Comparison of ENCODE assay signal across 9 cellular contexts in the genomic region with DNA sequence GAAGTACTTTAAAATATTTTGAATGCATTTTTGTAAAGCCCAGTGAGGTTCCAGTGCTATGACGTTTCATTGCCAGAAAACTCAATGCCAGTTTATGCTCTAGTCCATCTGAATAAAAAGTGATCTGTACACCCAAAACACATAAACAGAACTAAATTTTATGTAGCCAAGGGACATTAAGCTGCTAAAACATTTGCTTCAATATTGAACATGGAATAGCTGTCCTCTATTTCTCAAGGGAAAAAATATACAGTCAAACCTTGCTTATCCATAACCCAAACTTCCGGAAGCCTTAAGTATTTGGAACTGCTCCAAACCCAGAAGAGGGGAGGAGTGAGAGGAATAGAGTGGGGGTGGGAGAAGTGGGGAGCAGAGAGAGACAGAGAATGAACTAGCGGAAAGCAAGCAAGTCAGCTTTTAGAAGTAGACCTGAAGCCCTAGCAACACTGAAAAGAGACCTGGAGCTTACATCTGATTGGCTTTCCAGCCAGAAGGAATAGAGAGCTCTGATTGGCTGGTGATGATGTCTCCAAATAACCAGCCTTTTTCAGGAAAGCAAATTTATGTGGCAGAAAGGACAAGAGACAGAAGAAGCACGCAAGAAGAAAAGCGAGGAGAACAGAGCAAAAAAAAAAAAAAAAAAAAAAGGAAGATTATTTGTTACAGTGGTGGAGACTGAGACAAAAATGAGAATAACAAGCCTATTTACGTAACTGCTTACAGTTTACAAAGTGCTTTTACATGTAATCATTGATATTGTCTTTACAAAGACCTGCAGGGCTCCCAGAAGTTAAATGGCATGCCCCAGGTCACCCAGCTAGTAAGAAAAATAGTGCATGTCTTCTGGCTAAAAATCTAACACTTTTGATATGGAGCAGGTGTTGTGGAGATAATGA.
DNase-seq lines count a peak whose midpoint lies in the region; ATAC-seq and TF ChIP-seq lines count a peak whose summit lies in the region.
"Had no signal": no experiment of that assay in that cellular context is flagged by ENCODE, and none has a peak within 500 bp of the region (broad histone marks: within the 10 kb centered on the region; RNA-seq: fewer than 3 reads in every experiment).

No MANE protein-coding gene starts in this region.

- H3K4me1 Mint-ChIP-seq in activated CD8-positive, alpha-beta T cell treated with anti-CD3 and anti-CD28 coated beads for 36 hours (ENCODE audit: low read depth), result peaks cover 29% of the 10 kb centered on the region
- peaks cover 20% of the 10 kb centered on the region for H3K4me1 Mint-ChIP-seq in activated CD8-positive, alpha-beta T cell treated with anti-CD3 and anti-CD28 coated beads, Interleukin-2, amount 10 ng/mL, durations not matched to agents 7 days and 5 days (ENCODE audit: low read depth)

- TF ChIP-seq POLR2A in erythroblast (IDR thresholded peaks at IDR 0.05; ENCODE audit: low read length), result no peak

- no peak for DNase-seq in activated CD8-positive, alpha-beta T cell treated with anti-CD3 and anti-CD28 coated beads for 36 hours
- DNase-seq in activated CD8-positive, alpha-beta T cell treated with anti-CD3 and anti-CD28 coated beads, Interleukin-2, amount 10 ng/mL, durations not matched to agents 7 days and 5 days, result no peak
- DNase-seq in SK-MEL-5 (ENCODE audit: low read depth, low spot score), result peak; percentile 65
- peak; percentile 9 to 24 for DNase-seq in erythroblast (lab: John Stamatoyannopoulos, UW)
- DNase-seq in NCI-H2107 (lab: John Stamatoyannopoulos, UW), result no peak
- no peak for DNase-seq in DMS79 (lab: John Stamatoyannopoulos, UW)

- H3K36me3 ChIP-seq in mucosa of stomach (ENCODE audit: control insufficient read depth, insufficient read depth, low read length), result no peaks in the 10 kb centered on the region

- H3K27ac Mint-ChIP-seq in activated CD8-positive, alpha-beta T cell treated with anti-CD3 and anti-CD28 coated beads for 36 hours, result no peak overlapping the region
- H3K27ac Mint-ChIP-seq in activated CD8-positive, alpha-beta T cell treated with anti-CD3 and anti-CD28 coated beads, Interleukin-2, amount 10 ng/mL, durations not matched to agents 7 days and 5 days, result no peak overlapping the region
- H3K27ac Mint-ChIP-seq: activated naive CD4-positive, alpha-beta T cell treated with anti-CD3 and anti-CD28 coated beads, Interleukin-2, amount 50 U/mL, for 72 hours had no signal

- CTCF ChIA-PET in activated CD8-positive, alpha-beta T cell treated with anti-CD3 and anti-CD28 coated beads for 36 hours (lab: Charles Lee), result interaction anchor here (0.7 to 4.3 kb wide), 11 partner anchors 10 to 537 kb away, joined by 3 to 63 read pairs (median 3); a partner anchor contains a TSS
- CTCF ChIA-PET in activated CD8-positive, alpha-beta T cell treated with anti-CD3 and anti-CD28 coated beads, Interleukin-2, amount 10 ng/mL, durations not matched to agents 7 days and 5 days (lab: Charles Lee), result interaction anchor here (0.7 to 5.4 kb wide), 15 partner anchors 11 to 536 kb away, joined by 3 to 82 read pairs (median 5); a partner anchor contains a TSS

- POLR2A ChIA-PET in activated CD8-positive, alpha-beta T cell treated with anti-CD3 and anti-CD28 coated beads for 36 hours (lab: Charles Lee), result interaction anchor here (0.6 to 1.4 kb wide), 4 partner anchors 21 to 568 kb away, joined by 3 to 4 read pairs (median 3); no protein-coding TSS in a partner anchor
- POLR2A ChIA-PET in activated CD8-positive, alpha-beta T cell treated with anti-CD3 and anti-CD28 coated beads, Interleukin-2, amount 10 ng/mL, durations not matched to agents 7 days and 5 days (lab: Charles Lee), result interaction anchor here (1.4 to 4.5 kb wide), 3 partner anchors 116 to 524 kb away, joined by 8 to 40 read pairs (median 8); a partner anchor contains a TSS

- intact Hi-C loops in activated CD8-positive, alpha-beta T cell treated with anti-CD3 and anti-CD28 coated beads for 36 hours (cut with micrococcal nuclease), result loop anchor here (5.0 to 10.0 kb wide), 4 partner anchors 115 to 525 kb away; a partner anchor contains a TSS

- H3K36me3 Mint-ChIP-seq in activated CD8-positive, alpha-beta T cell treated with anti-CD3 and anti-CD28 coated beads for 36 hours (ENCODE audit: low read depth), result peaks cover 3% of the 10 kb centered on the region
- peaks cover 26% of the 10 kb centered on the region for H3K36me3 Mint-ChIP-seq in activated CD8-positive, alpha-beta T cell treated with anti-CD3 and anti-CD28 coated beads, Interleukin-2, amount 10 ng/mL, durations not matched to agents 7 days and 5 days (ENCODE audit: low read depth)
- H3K36me3 Mint-ChIP-seq: activated naive CD4-positive, alpha-beta T cell treated with anti-CD3 and anti-CD28 coated beads, Interleukin-2, amount 50 U/mL, for 72 hours had no signal

- peak overlapping the region; percentile 1 for H3K4me3 ChIP-seq in mucosa of stomach (ENCODE audit: low read length)

- no peaks in the 10 kb centered on the region for H3K9me3 ChIP-seq in mucosa of stomach (ENCODE audit: control insufficient read depth, low read length)

- H3K9ac ChIP-seq in mucosa of stomach (ENCODE audit: low read length), result peak overlapping the region; percentile 3

- no peaks in the 10 kb centered on the region for H3K27me3 ChIP-seq in mucosa of stomach (ENCODE audit: control insufficient read depth, insufficient read depth, low read length)

- in situ Hi-C loops in SK-MEL-5 (cut with HindIII; ENCODE audit: low pct_unique_long_range_greater_than_20kb, low sequenced_read_pairs), result no loop called here

- no peak for TF ChIP-seq CTCF in activated CD8-positive, alpha-beta T cell treated with anti-CD3 and anti-CD28 coated beads for 36 hours (IDR thresholded peaks at IDR 0.05)

- no peaks in the 10 kb centered on the region for H3K27me3 Mint-ChIP-seq in activated CD8-positive, alpha-beta T cell treated with anti-CD3 and anti-CD28 coated beads for 36 hours
- no peaks in the 10 kb centered on the region for H3K27me3 Mint-ChIP-seq in activated CD8-positive, alpha-beta T cell treated with anti-CD3 and anti-CD28 coated beads, Interleukin-2, amount 10 ng/mL, durations not matched to agents 7 days and 5 days (ENCODE audit: low read depth)

- ATAC-seq in activated CD8-positive, alpha-beta T cell treated with anti-CD3 and anti-CD28 coated beads for 36 hours, result peak; percentile 34
- no peak for ATAC-seq in activated CD8-positive, alpha-beta T cell treated with anti-CD3 and anti-CD28 coated beads, Interleukin-2, amount 10 ng/mL, durations not matched to agents 7 days and 5 days
- ATAC-seq in HG03066 (IDR thresholded peaks at IDR 0.05; ENCODE audit: low read depth, unreplicated experiment), result peak; percentile 53

- no peak overlapping the region for H3K4me3 Mint-ChIP-seq in activated CD8-positive, alpha-beta T cell treated with anti-CD3 and anti-CD28 coated beads for 36 hours
- H3K4me3 Mint-ChIP-seq in activated CD8-positive, alpha-beta T cell treated with anti-CD3 and anti-CD28 coated beads, Interleukin-2, amount 10 ng/mL, durations not matched to agents 7 days and 5 days, result no peak overlapping the region

- H3K4me1 ChIP-seq in mucosa of stomach (ENCODE audit: control insufficient read depth, insufficient read depth, low read length), result peaks cover 42% of the 10 kb centered on the region

- peaks cover 5% of the 10 kb centered on the region for H3K9me3 Mint-ChIP-seq in activated CD8-positive, alpha-beta T cell treated with anti-CD3 and anti-CD28 coated beads for 36 hours
- peaks cover 12% of the 10 kb centered on the region for H3K9me3 Mint-ChIP-seq in activated CD8-positive, alpha-beta T cell treated with anti-CD3 and anti-CD28 coated beads, Interleukin-2, amount 10 ng/mL, durations not matched to agents 7 days and 5 days (ENCODE audit: insufficient read depth)
- H3K9me3 Mint-ChIP-seq: activated naive CD4-positive, alpha-beta T cell treated with anti-CD3 and anti-CD28 coated beads, Interleukin-2, amount 50 U/mL, for 72 hours had no signal

Comparison
In these comparisons a context has a peak if more than half of its experiments do, and no peak if none do; other contexts are left out.
1. DNase-seq: peak in SK-MEL-5 (single experiment) and erythroblast (2 of 2); none in activated CD8-positive, alpha-beta T cell treated with anti-CD3 and anti-CD28 coated beads for 36 hours (single experiment), activated CD8-positive, alpha-beta T cell treated with anti-CD3 and anti-CD28 coated beads, Interleukin-2, amount 10 ng/mL, durations not matched to agents 7 days and 5 days (single experiment), NCI-H2107 (single experiment) and DMS79 (single experiment).